ENCODE assay signal across 20 cellular contexts in genomic region chr6:161338015-161338414, GRCh38.
A peak's percentile ranks its signal among the peaks of the same experiment; 100 is the strongest.
DNase-seq lines count a peak whose midpoint lies in the region; ATAC-seq, FAIRE-seq and TF ChIP-seq lines count a peak whose summit lies in the region.
"Had no signal": no experiment of that assay in that cellular context is flagged by ENCODE, and none has a peak within 500 bp of the region (broad histone marks: within the 10 kb centered on the region; RNA-seq: fewer than 3 reads in every experiment).

No MANE protein-coding gene starts in this region.

- POLR2A ChIA-PET in A549 (lab: Yijun Ruan, JAX) = no interaction called here
- POLR2A ChIA-PET in IMR-90 (lab: Charles Lee; ENCODE audit: unreplicated experiment) = no interaction called here

- H2AK5ac ChIP-seq in IMR-90 (ENCODE audit: low read depth, low read length) = no peak overlapping the region

- TF ChIP-seq POLR2A in A549 (IDR thresholded peaks at IDR 0.05; ENCODE audit: low read length) (no peak), IMR-90 (IDR thresholded peaks at IDR 0.05; ENCODE audit: low read depth, low read length) (no peak), esophagus muscularis mucosa (IDR thresholded peaks at IDR 0.05; ENCODE audit: low read depth) (no peak)

- DNase-seq in A549 (ENCODE audit: low read depth in 1 of 2, low spot score in 1 of 2) = no peak
- no peak for DNase-seq in IMR-90
- DNase-seq in esophagus muscularis mucosa (ENCODE audit: extremely low spot score) = peak; percentile 19
- no peak for DNase-seq in caudate nucleus (lab: John Stamatoyannopoulos, UW)
- DNase-seq: 8988T; AML-193; Caco-2; Calu3; CD4-positive, alpha-beta T cell; CD8-positive, alpha-beta T cell; DMS79 treated with DMSO at 0.1 percent for 48 hours; GF-D8 had no signal

- no peaks in the 10 kb centered on the region for H3K9me1 ChIP-seq in IMR-90 (ENCODE audit: insufficient read depth, low read length)

- no peak overlapping the region for H3K27ac ChIP-seq in A549
- no peak overlapping the region for H3K27ac ChIP-seq in IMR-90 (ENCODE audit: insufficient read depth, low read length)
- H3K27ac ChIP-seq in esophagus muscularis mucosa (replicated peaks in 1 of 4) = no peak overlapping the region
- no peak overlapping the region for H3K27ac ChIP-seq in caudate nucleus (ENCODE audit: low read depth, low read length)
- H3K27ac ChIP-seq: BLaER1 treated with 17β-estradiol and CSF1 and Interleukin-3, amounts not matched to agents 10 nM and 100 nM; C4-2B had no signal

- H4K5ac ChIP-seq in IMR-90 (ENCODE audit: low read depth, low read length) = no peak overlapping the region

- no peak overlapping the region for H3K23ac ChIP-seq in IMR-90 (ENCODE audit: low read depth, low read length)

- no peak overlapping the region for H3K4ac ChIP-seq in IMR-90 (ENCODE audit: low read depth, low read length)

- H3K4me3 ChIP-seq in A549 (no peak overlapping the region), IMR-90 (ENCODE audit: insufficient read depth, low read depth, low read length) (no peak overlapping the region), esophagus muscularis mucosa (no peak overlapping the region)
- H3K4me3 ChIP-seq: BLaER1 treated with 17β-estradiol and CSF1 and Interleukin-3, amounts not matched to agents 10 nM and 100 nM had no signal

- H3K14ac ChIP-seq in IMR-90 (replicated peaks; ENCODE audit: low read depth, low read length) = no peak overlapping the region

- no peak overlapping the region for H3K9ac ChIP-seq in IMR-90 (ENCODE audit: low read depth, low read length)
- H3K9ac ChIP-seq: BLaER1 treated with 17β-estradiol and CSF1 and Interleukin-3, amounts not matched to agents 10 nM and 100 nM had no signal

- no peak overlapping the region for H2BK5ac ChIP-seq in IMR-90 (ENCODE audit: low read depth, low read length, poor library complexity, severe bottlenecking)

- no peak overlapping the region for H2AK9ac ChIP-seq in IMR-90 (replicated peaks; ENCODE audit: low read depth, low read length, poor library complexity)

- no peak overlapping the region for H4K8ac ChIP-seq in IMR-90 (ENCODE audit: low read depth in 2 of 2, low read length in 2 of 2)

- WGBS in A549 (ENCODE audit: missing lambda C conversion rate) = 40% methylated on average over 3 of the region's 3 CpGs
- WGBS in IMR-90 (ENCODE audit: extremely low coverage in 2 of 2, insufficient read length in 1 of 2), 2 experiments = no CpG with 5 or more reads among the region's 3 CpGs
- 81% methylated on average over 3 of the region's 3 CpGs for WGBS in esophagus muscularis mucosa

- H4K91ac ChIP-seq in IMR-90 (ENCODE audit: insufficient read depth, low read depth, low read length) = no peak overlapping the region

- TF ChIP-seq RAD21 in A549 (conservative IDR thresholded peaks at IDR 0.05 in 1 of 2, IDR thresholded peaks at IDR 0.05 in 1 of 2) = no peak
- no peak for TF ChIP-seq RAD21 in IMR-90 (IDR thresholded peaks at IDR 0.05; ENCODE audit: low read length)

- FAIRE-seq in A549 (lab: Jason Lieb, UNC) = no peak
- FAIRE-seq: A204.1, D721Med, G401.6, GM12891, GM19239 had no signal

- H3K4me1 ChIP-seq in A549 (no peaks in the 10 kb centered on the region), IMR-90 (ENCODE audit: control insufficient read depth, insufficient read depth, low read length) (no peaks in the 10 kb centered on the region), esophagus muscularis mucosa (no peaks in the 10 kb centered on the region)
- H3K4me1 ChIP-seq: BLaER1 treated with 17β-estradiol and CSF1 and Interleukin-3, amounts not matched to agents 10 nM and 100 nM had no signal

- BruUV-seq in IMR-90 (replicated peaks; lab: Mats Ljungman, UMichigan) = no TSS peak

- dilution Hi-C loops in IMR-90 (cut with HindIII; ENCODE audit: low sequenced_read_pairs, unreplicated experiment) = no loop called here

- in situ Hi-C loops in IMR-90 (cut with MboI; ENCODE audit: low sequenced_read_pairs) = no loop called here

- no peak overlapping the region for H2BK20ac ChIP-seq in IMR-90 (ENCODE audit: low read depth, low read length)

- H3K79me1 ChIP-seq in IMR-90 (ENCODE audit: low read depth in 1 of 2, low read length in 2 of 2) = no peaks in the 10 kb centered on the region

- no peak overlapping the region for H3K56ac ChIP-seq in IMR-90 (ENCODE audit: extremely low read depth, insufficient read depth, low read length)

- H2BK15ac ChIP-seq in IMR-90 (ENCODE audit: low read depth, low read length) = no peak overlapping the region

- no peaks in the 10 kb centered on the region for H3K9me3 ChIP-seq in A549
- H3K9me3 ChIP-seq in IMR-90 (ENCODE audit: control insufficient read depth, insufficient read depth, low read length) = no peaks in the 10 kb centered on the region
- no peaks in the 10 kb centered on the region for H3K9me3 ChIP-seq in esophagus muscularis mucosa
- H3K9me3 ChIP-seq: Caco-2 had no signal

- intact Hi-C loops in IMR-90 (cut with micrococcal nuclease) = no loop called here
- intact Hi-C loops in esophagus muscularis mucosa (cut with DNase I) = no loop called here

- CTCF ChIA-PET in A549 (lab: Yijun Ruan, JAX) = no interaction called here
- CTCF ChIA-PET in IMR-90 (lab: Yijun Ruan, JAX) = no interaction called here

- no peak overlapping the region for H3K4me2 ChIP-seq in A549
- no peak overlapping the region for H3K4me2 ChIP-seq in IMR-90 (ENCODE audit: low read depth, low read length)
- H3K4me2 ChIP-seq: BLaER1 treated with 17β-estradiol and CSF1 and Interleukin-3, amounts not matched to agents 10 nM and 100 nM had no signal

- no peak overlapping the region for H2AFZ ChIP-seq in IMR-90 (replicated peaks; ENCODE audit: low read length, poor library complexity)

- H3K36me3 ChIP-seq in IMR-90 (ENCODE audit: control insufficient read depth, insufficient read depth, low read length) (no peaks in the 10 kb centered on the region), esophagus muscularis mucosa (no peaks in the 10 kb centered on the region)
- H3K36me3 ChIP-seq: BLaER1 treated with 17β-estradiol and CSF1 and Interleukin-3, amounts not matched to agents 10 nM and 100 nM had no signal

- no peaks in the 10 kb centered on the region for H4K20me1 ChIP-seq in IMR-90 (ENCODE audit: insufficient read depth, low read length)
- H4K20me1 ChIP-seq: BLaER1 treated with 17β-estradiol and CSF1 and Interleukin-3, amounts not matched to agents 10 nM and 100 nM had no signal

- H2BK120ac ChIP-seq in IMR-90 (ENCODE audit: low read depth, low read length) = no peak overlapping the region

- H3K18ac ChIP-seq in IMR-90 (ENCODE audit: low read depth, low read length) = no peak overlapping the region

- no peak for TF ChIP-seq EP300 in A549 (IDR thresholded peaks at IDR 0.05)
- no peak for TF ChIP-seq EP300 in esophagus muscularis mucosa (IDR thresholded peaks at IDR 0.05)

- H3K27me3 ChIP-seq in IMR-90 (ENCODE audit: control insufficient read depth, insufficient read depth, low read length) (no peaks in the 10 kb centered on the region), esophagus muscularis mucosa (no peaks in the 10 kb centered on the region)
- H3K27me3 ChIP-seq: BLaER1 treated with 17β-estradiol and CSF1 and Interleukin-3, amounts not matched to agents 10 nM and 100 nM had no signal

- ATAC-seq in A549 = no peak
- no peak for ATAC-seq in IMR-90 (ENCODE audit: low read depth)
- no peak for ATAC-seq in HG03457 (IDR thresholded peaks at IDR 0.05; ENCODE audit: unreplicated experiment)
- ATAC-seq: CD8-positive, alpha-beta T cell had no signal

- TF ChIP-seq CTCF in A549 (IDR thresholded peaks at IDR 0.05) = no peak
- TF ChIP-seq CTCF in IMR-90 (conservative IDR thresholded peaks at IDR 0.05; ENCODE audit: low read depth, low read length) = no peak
- TF ChIP-seq CTCF in esophagus muscularis mucosa (IDR thresholded peaks at IDR 0.05) = no peak

TF ChIP-seq in A549, 52 proteins besides CTCF, POLR2A, EP300 and RAD21:
- no peak for TF ChIP-seq TP53 (CRISPR knock-in tag; IDR thresholded peaks at IDR 0.05)
- TF ChIP-seq MAFK (IDR thresholded peaks at IDR 0.05; ENCODE audit: partially characterized antibody) = peak; percentile 37

TF ChIP-seq in IMR-90, 13 proteins besides CTCF, POLR2A, EP300 and RAD21:
- TF ChIP-seq MAFK (IDR thresholded peaks at IDR 0.05; ENCODE audit: low read depth, low read length) (peak; percentile 6; the same call in 1 of the 2 replicates), SMC3 (IDR thresholded peaks at IDR 0.05; ENCODE audit: low read depth, low read length) (no peak), CEBPB (IDR thresholded peaks at IDR 0.05; ENCODE audit: low read depth, low read length) (no peak)
